In the genomic region with DNA sequence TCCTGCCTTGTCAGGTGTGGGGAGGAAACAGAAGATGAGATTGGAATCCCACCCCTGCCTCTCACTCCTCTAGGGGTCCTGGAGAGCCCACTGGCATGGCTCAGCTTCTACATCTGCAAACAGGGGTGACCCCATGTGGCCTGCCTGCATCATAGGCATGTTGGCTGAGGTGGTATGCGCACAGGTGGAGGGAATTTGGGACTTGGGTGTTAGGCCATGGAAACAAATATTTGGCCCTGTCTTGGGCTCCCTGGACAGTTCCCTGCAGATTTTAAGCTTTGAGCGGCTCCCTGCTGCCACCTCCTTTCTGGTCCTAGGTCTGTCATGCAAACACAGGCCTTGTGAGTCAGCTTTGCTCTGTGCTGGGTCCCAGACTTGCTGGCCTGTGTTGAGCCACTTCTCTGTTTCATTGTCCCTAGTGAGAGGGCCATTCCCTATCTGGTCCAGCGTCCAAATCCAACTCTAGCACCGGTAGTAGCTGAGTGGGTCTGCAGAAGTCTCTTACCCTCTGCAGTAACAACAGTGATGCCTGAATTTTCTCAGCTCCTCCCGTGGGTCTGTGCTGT, we compare ENCODE assay signal across 1 cellular context.
TF ChIP-seq lines count a peak whose summit lies in the region.

No MANE protein-coding gene starts in this region.

TF ChIP-seq in SK-N-SH, 30 proteins besides CTCF, POLR2A, EP300 and RAD21:
- TF ChIP-seq NFIC (IDR thresholded peaks at IDR 0.05; ENCODE audit: borderline replicate concordance) = no peak
- TF ChIP-seq, protein P1, sequence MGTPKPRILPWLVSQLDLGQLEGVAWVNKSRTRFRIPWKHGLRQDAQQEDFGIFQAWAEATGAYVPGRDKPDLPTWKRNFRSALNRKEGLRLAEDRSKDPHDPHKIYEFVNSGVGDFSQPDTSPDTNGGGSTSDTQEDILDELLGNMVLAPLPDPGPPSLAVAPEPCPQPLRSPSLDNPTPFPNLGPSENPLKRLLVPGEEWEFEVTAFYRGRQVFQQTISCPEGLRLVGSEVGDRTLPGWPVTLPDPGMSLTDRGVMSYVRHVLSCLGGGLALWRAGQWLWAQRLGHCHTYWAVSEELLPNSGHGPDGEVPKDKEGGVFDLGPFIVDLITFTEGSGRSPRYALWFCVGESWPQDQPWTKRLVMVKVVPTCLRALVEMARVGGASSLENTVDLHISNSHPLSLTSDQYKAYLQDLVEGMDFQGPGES (IDR thresholded peaks at IDR 0.05; ENCODE audit: low read depth, low read length) = no peak
- TF ChIP-seq RCOR1 (IDR thresholded peaks at IDR 0.05; ENCODE audit: low read length) = no peak
